ENCODE assay signal across 8 cellular contexts in genomic region chr5:108720416-108720815, GRCh38. TPM values are rescaled to one million over a fixed set of nuclear protein-coding genes. Genes with fewer than 3 reads are reported as not detected.
DNase-seq lines count a peak whose midpoint lies in the region; ATAC-seq, FAIRE-seq and TF ChIP-seq lines count a peak whose summit lies in the region.

No MANE protein-coding gene starts in this region.

- DNase-seq in GM12878 (ENCODE audit: low read depth, low spot score) (peak; percentile 55), transverse colon (no peak), uterus (no peak), SHP77 (lab: John Stamatoyannopoulos, UW) (no peak), SHP77 treated with DMSO at 0.1 percent for 48 hours (lab: John Stamatoyannopoulos, UW) (no peak)

- no peaks in the 10 kb centered on the region for H3K27me3 ChIP-seq in GM12878 (replicated peaks in 1 of 2; ENCODE audit: control insufficient read depth in 2 of 2, insufficient read depth in 2 of 2, low read length in 1 of 2)
- no peaks in the 10 kb centered on the region for H3K27me3 ChIP-seq in transverse colon
- H3K27me3 ChIP-seq in uterus, result no peaks in the 10 kb centered on the region

- BruUV-seq in GM12878 (replicated peaks; lab: Mats Ljungman, UMichigan), result no TSS peak

- H3K4me1 ChIP-seq in GM12878 (ENCODE audit: control insufficient read depth, insufficient read depth, low read length), result peaks cover 7% of the 10 kb centered on the region
- H3K4me1 ChIP-seq in transverse colon, result no peaks in the 10 kb centered on the region
- H3K4me1 ChIP-seq in uterus, result no peaks in the 10 kb centered on the region

- POLR2A ChIA-PET in GM12878 (lab: Charles Lee), result no interaction called here

- H3K36me3 ChIP-seq in GM12878 (ENCODE audit: control insufficient read depth in 2 of 2, insufficient read depth in 2 of 2, low read length in 1 of 2) (no peaks in the 10 kb centered on the region), transverse colon (no peaks in the 10 kb centered on the region), uterus (no peaks in the 10 kb centered on the region)

- no peak overlapping the region for H3K9ac ChIP-seq in GM12878 (ENCODE audit: control insufficient read depth, insufficient read depth, low read length)

- FAIRE-seq in GM12878 (lab: Jason Lieb, UNC), result no peak

- TF ChIP-seq POLR2A in GM18505 (IDR thresholded peaks at IDR 0.05; ENCODE audit: borderline replicate concordance, extremely low read depth, insufficient read depth, insufficient read length), result no peak
- no peak for TF ChIP-seq POLR2A in GM12878 (IDR thresholded peaks at IDR 0.05; ENCODE audit: low read depth, low read length)
- TF ChIP-seq POLR2A in transverse colon (IDR thresholded peaks at IDR 0.05), result no peak
- TF ChIP-seq POLR2A in uterus (IDR thresholded peaks at IDR 0.05), result no peak

- ATAC-seq in GM18505 (IDR thresholded peaks at IDR 0.05; ENCODE audit: unreplicated experiment), result peak; percentile 97
- ATAC-seq in GM21381 (IDR thresholded peaks at IDR 0.05; ENCODE audit: unreplicated experiment), result peak; percentile 88
- peak; percentile 93 for ATAC-seq in HG03139 (IDR thresholded peaks at IDR 0.05; ENCODE audit: unreplicated experiment)
- ATAC-seq in GM12878, result peak; percentile 96

- H3K27ac ChIP-seq in GM12878 (ENCODE audit: control insufficient read depth, insufficient read depth) (no peak overlapping the region), transverse colon (no peak overlapping the region), uterus (no peak overlapping the region)

- no peaks in the 10 kb centered on the region for H4K20me1 ChIP-seq in GM12878 (ENCODE audit: control insufficient read depth, insufficient read depth)

- H3K9me3 ChIP-seq in GM12878 (replicated peaks; ENCODE audit: control insufficient read depth, insufficient read depth, low read length), result no peaks in the 10 kb centered on the region
- H3K9me3 ChIP-seq in transverse colon, result no peaks in the 10 kb centered on the region
- H3K9me3 ChIP-seq in uterus, result no peaks in the 10 kb centered on the region

- RAD21 ChIA-PET in GM12878 (lab: Charles Lee; ENCODE audit: unreplicated experiment), result no interaction called here

- SMC1A ChIA-PET in GM12878 (lab: Charles Lee; ENCODE audit: uncharacterized antibody, unreplicated experiment), result no interaction called here

- TF ChIP-seq EP300 in GM12878 (IDR thresholded peaks at IDR 0.05; ENCODE audit: borderline replicate concordance in 1 of 2, control insufficient read depth in 1 of 2, low read depth in 2 of 2, low read length in 2 of 2) (peak in 1 of 2 experiments; percentile 63; a peak in 1 of 4 replicates), transverse colon (IDR thresholded peaks at IDR 0.05; ENCODE audit: low read depth) (no peak)

- intact Hi-C loops in GM12878 (cut with micrococcal nuclease; ENCODE audit: unreplicated experiment), result loop anchor here (10.0 kb wide), 1 partner anchor 684 kb away; the partner anchor contains the start of gene PJA2
- intact Hi-C loops in transverse colon (cut with DNase I; ENCODE audit: low total_unique reads), result no loop called here
- intact Hi-C loops in uterus (cut with DNase I; ENCODE audit: low total_unique reads), result no loop called here

- in situ Hi-C loops in GM12878 (cut with MboI), result no loop called here
- in situ Hi-C loops in transverse colon (cut with MboI; ENCODE audit: low pct_ligation_motif_present in 1 of 4, low pct_unique_long_range_greater_than_20kb in 1 of 4, low sequenced_read_pairs in 3 of 4), result no loop called here

- no peaks in the 10 kb centered on the region for H3K79me2 ChIP-seq in GM12878 (ENCODE audit: control insufficient read depth, insufficient read depth, low read length)

- TF ChIP-seq CTCF in GM12878 (IDR thresholded peaks at IDR 0.05 in 2 of 3, conservative IDR thresholded peaks at IDR 0.05 in 1 of 3; ENCODE audit: control insufficient read depth in 2 of 3, extremely low read depth in 1 of 3, insufficient read depth in 1 of 3, low read depth in 3 of 3, low read length in 3 of 3) (no peak), transverse colon (IDR thresholded peaks at IDR 0.05) (no peak), uterus (IDR thresholded peaks at IDR 0.05) (no peak)

- no peak for TF ChIP-seq RAD21 in GM12878 (IDR thresholded peaks at IDR 0.05; ENCODE audit: insufficient read depth, low read depth, low read length)

- no peak overlapping the region for H3K4me2 ChIP-seq in GM12878 (ENCODE audit: control insufficient read depth, insufficient read depth)

- no peak overlapping the region; the same call in 1 of the 2 replicates for H2AFZ ChIP-seq in GM12878 (ENCODE audit: control insufficient read depth, low read depth, low read length)

- CTCF ChIA-PET in GM12878 (lab: Yijun Ruan, JAX), result interaction anchor here (1.3 kb wide), 1 partner anchor 10 kb away, joined by 3 read pairs; no protein-coding TSS in a partner anchor

- H3K4me3 ChIP-seq in GM12878, result no peak overlapping the region
- no peak overlapping the region for H3K4me3 ChIP-seq in transverse colon
- H3K4me3 ChIP-seq in uterus, result no peak overlapping the region

TF ChIP-seq in GM12878, 131 proteins besides CTCF, POLR2A, EP300 and RAD21 (continues in another document):
- TF ChIP-seq ETV6 (conservative IDR thresholded peaks at IDR 0.05 in 1 of 2, IDR thresholded peaks at IDR 0.05 in 1 of 2; ENCODE audit: borderline replicate concordance in 1 of 2, low read depth in 1 of 2) (peak in 1 of 2 experiments; percentile 78; a peak in 2 of 4 replicates), BHLHE40 (IDR thresholded peaks at IDR 0.05; ENCODE audit: borderline replicate concordance in 1 of 2, low read depth in 2 of 2, low read length in 1 of 2) (no peak), ZNF207 (IDR thresholded peaks at IDR 0.05; ENCODE audit: borderline replicate concordance) (no peak), SREBF2 (IDR thresholded peaks at IDR 0.05; ENCODE audit: low read length) (no peak), CBFB (IDR thresholded peaks at IDR 0.05; ENCODE audit: low read depth) (no peak), TCF12 (IDR thresholded peaks at IDR 0.05; ENCODE audit: low read depth, low read length) (no peak), ZNF24 (IDR thresholded peaks at IDR 0.05) (no peak), IKZF1 (conservative IDR thresholded peaks at IDR 0.05) (peak; percentile 60), GABPA (IDR thresholded peaks at IDR 0.05; ENCODE audit: low read depth) (0 out of 2 replicates have a peak, but pooled peaks have one; percentile 57), ZBED1 (IDR thresholded peaks at IDR 0.05; ENCODE audit: borderline replicate concordance) (peak; percentile 73; the same call in 1 of the 2 replicates), POU2F2 (IDR thresholded peaks at IDR 0.05; ENCODE audit: borderline replicate concordance, low read depth, low read length) (no peak), SIN3A (IDR thresholded peaks at IDR 0.05; ENCODE audit: low read depth, low read length) (no peak), PAX5 (IDR thresholded peaks at IDR 0.05; ENCODE audit: borderline replicate concordance, low read depth, low read length) (0 out of 2 replicates have a peak, but pooled peaks have one; percentile 32), NFXL1 (IDR thresholded peaks at IDR 0.05; ENCODE audit: borderline replicate concordance) (no peak)
- TF ChIP-seq, protein P1, sequence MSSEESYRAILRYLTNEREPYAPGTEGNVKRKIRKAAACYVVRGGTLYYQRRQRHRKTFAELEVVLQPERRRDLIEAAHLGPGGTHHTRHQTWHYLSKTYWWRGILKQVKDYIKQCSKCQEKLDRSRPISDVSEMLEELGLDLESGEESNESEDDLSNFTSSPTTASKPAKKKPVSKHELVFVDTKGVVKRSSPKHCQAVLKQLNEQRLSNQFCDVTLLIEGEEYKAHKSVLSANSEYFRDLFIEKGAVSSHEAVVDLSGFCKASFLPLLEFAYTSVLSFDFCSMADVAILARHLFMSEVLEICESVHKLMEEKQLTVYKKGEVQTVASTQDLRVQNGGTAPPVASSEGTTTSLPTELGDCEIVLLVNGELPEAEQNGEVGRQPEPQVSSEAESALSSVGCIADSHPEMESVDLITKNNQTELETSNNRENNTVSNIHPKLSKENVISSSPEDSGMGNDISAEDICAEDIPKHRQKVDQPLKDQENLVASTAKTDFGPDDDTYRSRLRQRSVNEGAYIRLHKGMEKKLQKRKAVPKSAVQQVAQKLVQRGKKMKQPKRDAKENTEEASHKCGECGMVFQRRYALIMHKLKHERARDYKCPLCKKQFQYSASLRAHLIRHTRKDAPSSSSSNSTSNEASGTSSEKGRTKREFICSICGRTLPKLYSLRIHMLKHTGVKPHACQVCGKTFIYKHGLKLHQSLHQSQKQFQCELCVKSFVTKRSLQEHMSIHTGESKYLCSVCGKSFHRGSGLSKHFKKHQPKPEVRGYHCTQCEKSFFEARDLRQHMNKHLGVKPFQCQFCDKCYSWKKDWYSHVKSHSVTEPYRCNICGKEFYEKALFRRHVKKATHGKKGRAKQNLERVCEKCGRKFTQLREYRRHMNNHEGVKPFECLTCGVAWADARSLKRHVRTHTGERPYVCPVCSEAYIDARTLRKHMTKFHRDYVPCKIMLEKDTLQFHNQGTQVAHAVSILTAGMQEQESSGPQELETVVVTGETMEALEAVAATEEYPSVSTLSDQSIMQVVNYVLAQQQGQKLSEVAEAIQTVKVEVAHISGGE (CRISPR knock-in tag; IDR thresholded peaks at IDR 0.05), result no peak

RNA-seq across cellular contexts. Expression of gene FER, which starts 27.3 kb away (rescaled TPM):
- 175 and 181 TPM in 2 replicates for total RNA-seq in GM12878 (2013; cell fraction: nucleolus; rRNA removed)
- total RNA-seq in GM12878 (2014; rRNA removed) (9.1 and 11.3 TPM in 2 replicates), GM12878 (2014; rRNA removed; fragmentation: Illumina TruSeq; extraction: Trizol) (16.9 and 19.1 TPM in 2 replicates), GM12878 (2021) (13.7 and 16.0 TPM in 2 replicates), transverse colon (10 to 100 TPM in 3 of 4 donors, 1 to 10 TPM in 1; 7.5 to 25.5 (median 13.1) TPM), uterus (10 to 100 TPM; 16.9 to 60.1 (median 38.0) TPM)
- polyA plus RNA-seq in GM12878 (2011; ENCODE audit: low read depth), result 3.4 TPM
- polyA plus RNA-seq in GM12878 (2011; rRNA removed) (9.7 and 15.3 TPM in 2 replicates), GM12878 (2014; fragmentation: Illumina TruSeq; extraction: Trizol) (8.1 and 9.0 TPM in 2 replicates), GM12878 (2014; fragmentation: Nextera tagmentation; extraction: Ambion mirVana) (1 to 10 TPM; 4.4 to 9.5 TPM), GM12878 (2014; rRNA removed) (3.7 and 5.2 TPM in 2 replicates), GM12878 (2016; fragmentation: Nextera tagmentation; extraction: Ambion mirVana) (10 to 100 TPM; 11.7 to 17.7 TPM)
- 3.0 and 4.5 TPM in 2 replicates for polyA plus RNA-seq in GM12878 (2011; cell fraction: cytosol; rRNA removed)
- polyA plus RNA-seq in GM12878 (2011; cell fraction: nucleus; rRNA removed), result 14.7 and 15.0 TPM in 2 replicates
- 3.9 and 4.5 TPM in 2 replicates for polyA plus RNA-seq in GM12878 (2012)
- 24.9 and 39.0 TPM in 2 replicates for polyA minus RNA-seq in GM12878 (2011; rRNA and poly(A)+ RNA removed)
- 9.6 and 11.4 TPM in 2 replicates for polyA minus RNA-seq in GM12878 (2011; cell fraction: cytosol; rRNA and poly(A)+ RNA removed)
- polyA minus RNA-seq in GM12878 (2011; cell fraction: nucleus; rRNA and poly(A)+ RNA removed), result 33.2 and 36.8 TPM in 2 replicates
